9 cellular contexts compared by ENCODE assay signal in genomic region chr12:93813972-93814821, GRCh38.
DNase-seq lines count a peak whose midpoint lies in the region; ATAC-seq and TF ChIP-seq lines count a peak whose summit lies in the region.
"Had no signal": no experiment of that assay in that cellular context is flagged by ENCODE, and none has a peak within 500 bp of the region (broad histone marks: within the 10 kb centered on the region; RNA-seq: fewer than 3 reads in every experiment).

No MANE protein-coding gene starts in this region.

- no peak overlapping the region for H3K4me2 ChIP-seq in mesenchymal stem cell (ENCODE audit: low read length, poor library complexity, severe bottlenecking)

- no peak for ATAC-seq in HG02970 (IDR thresholded peaks at IDR 0.05; ENCODE audit: low FRiP score, unreplicated experiment)
- ATAC-seq in GM21825 (IDR thresholded peaks at IDR 0.05; ENCODE audit: unreplicated experiment): no peak

- intact Hi-C loops in dorsolateral prefrontal cortex (cut with DNase I): loop anchor here in 1 of 2 donors (10.0 kb wide), 1 partner anchor 129 kb away; no protein-coding TSS in a partner anchor
- intact Hi-C loops in thyroid gland (cut with DNase I): no loop called here

- no peak overlapping the region for H2BK5ac ChIP-seq in mesenchymal stem cell (ENCODE audit: low read depth, low read length, poor library complexity, severe bottlenecking)

- in situ Hi-C loops in HAP-1 (cut with MboI; ENCODE audit: low sequenced_read_pairs): no loop called here

- H3K14ac ChIP-seq in mesenchymal stem cell (ENCODE audit: low read length in 2 of 2): peak overlapping the region in 1 of 2 experiments; percentile 76

- H3K4me1 ChIP-seq in mesenchymal stem cell (ENCODE audit: control insufficient read depth, insufficient read depth, low read depth, low read length): peaks cover 5% of the 10 kb centered on the region
- H3K4me1 ChIP-seq in thyroid gland: peaks cover 66 to 77% of the 10 kb centered on the region in 2 donors
- H3K4me1 ChIP-seq in HAP-1: no peaks in the 10 kb centered on the region

- H3K79me1 ChIP-seq in mesenchymal stem cell (replicated peaks; ENCODE audit: low read length, poor library complexity, severe bottlenecking): no peaks in the 10 kb centered on the region

- H3K9ac ChIP-seq in mesenchymal stem cell (ENCODE audit: low read length): peak overlapping the region; percentile 75

- peak overlapping the region in 1 of 2 experiments; percentile 92 for H3K4ac ChIP-seq in mesenchymal stem cell (ENCODE audit: low read depth in 1 of 2, low read length in 2 of 2)

- H3K27ac ChIP-seq in dorsolateral prefrontal cortex (peak overlapping the region in 50 of 59 donors; percentile 9 to 85 (median 56)), mesenchymal stem cell (ENCODE audit: low read length, poor library complexity, severe bottlenecking) (no peak overlapping the region), thyroid gland (peak overlapping the region; percentile 89 to 99 (median 98))

- H3K23ac ChIP-seq in mesenchymal stem cell (ENCODE audit: low read length in 2 of 2): no peak overlapping the region

- H3K36me3 ChIP-seq in mesenchymal stem cell (ENCODE audit: control insufficient read depth in 1 of 2, insufficient read depth in 2 of 2, low read depth in 1 of 2, low read length in 2 of 2) (no peaks in the 10 kb centered on the region), thyroid gland (no peaks in the 10 kb centered on the region), HAP-1 (replicated peaks) (no peaks in the 10 kb centered on the region)

- H2BK12ac ChIP-seq in mesenchymal stem cell (ENCODE audit: low read length in 2 of 2): peak overlapping the region; percentile 20 to 94

- H3K4me3 ChIP-seq in dorsolateral prefrontal cortex: peak overlapping the region in 15 of 59 donors; percentile 2 to 48 (median 14)
- H3K4me3 ChIP-seq in mesenchymal stem cell (ENCODE audit: insufficient read depth in 1 of 2, low read depth in 1 of 2, low read length in 2 of 2): peak overlapping the region in 1 of 2 experiments; percentile 25
- no peak overlapping the region for H3K4me3 ChIP-seq in thyroid gland (replicated peaks in 1 of 3)
- H3K4me3 ChIP-seq in HAP-1: no peak overlapping the region

- 70% methylated on average over 13 of the region's 14 CpGs for WGBS in mesenchymal stem cell
- WGBS in thyroid gland, 2 donors: 19 to 30% methylated on average over 14 of the region's 14 CpGs

- DNase-seq in NCI-H345 (lab: John Stamatoyannopoulos, UW) (peak; percentile 63), NCI-H345 treated with DMSO at 0.1 percent for 48 hours (lab: John Stamatoyannopoulos, UW; ENCODE audit: unreplicated experiment) (no peak), dorsolateral prefrontal cortex (peak in 8 of 10 donors; percentile 36 to 74 (median 62)), mesenchymal stem cell (peak; percentile 96), thyroid gland (peak; percentile 80), HAP-1 (ENCODE audit: low spot score in 2 of 2) (no peak)
- DNase-seq: AML-193 had no signal

- no peak overlapping the region for H2BK15ac ChIP-seq in mesenchymal stem cell (ENCODE audit: low read depth, poor library complexity, severe bottlenecking)

- no peak overlapping the region for H2BK120ac ChIP-seq in mesenchymal stem cell (ENCODE audit: low read depth, low read length)

- H4K8ac ChIP-seq in mesenchymal stem cell (ENCODE audit: low read length): no peak overlapping the region

- H3K18ac ChIP-seq in mesenchymal stem cell (ENCODE audit: low read depth in 1 of 2, low read length in 2 of 2): peak overlapping the region; percentile 17 to 74

- no peaks in the 10 kb centered on the region for H3K27me3 ChIP-seq in dorsolateral prefrontal cortex
- H3K27me3 ChIP-seq in mesenchymal stem cell (ENCODE audit: control insufficient read depth in 1 of 2, insufficient read depth in 1 of 2, low read length in 2 of 2): no peaks in the 10 kb centered on the region
- H3K27me3 ChIP-seq in thyroid gland: no peaks in the 10 kb centered on the region
- no peaks in the 10 kb centered on the region for H3K27me3 ChIP-seq in HAP-1 (ENCODE audit: low read depth)

- H2AFZ ChIP-seq in mesenchymal stem cell (ENCODE audit: low read depth, low read length): no peak overlapping the region

- H4K91ac ChIP-seq in mesenchymal stem cell (ENCODE audit: low read length): peak overlapping the region; percentile 53

- TF ChIP-seq CTCF in dorsolateral prefrontal cortex (IDR thresholded peaks at IDR 0.05 in 54 of 56, conservative IDR thresholded peaks at IDR 0.05 in 2 of 56; ENCODE audit: low read depth in 1 of 56, partially characterized antibody in 56 of 56) (peak in 2 of 56 donors; percentile 3 to 7), thyroid gland (IDR thresholded peaks at IDR 0.05) (no peak)

- no peaks in the 10 kb centered on the region for H3K9me3 ChIP-seq in mesenchymal stem cell (ENCODE audit: control insufficient read depth, low read length)
- H3K9me3 ChIP-seq in thyroid gland: no peaks in the 10 kb centered on the region
- H3K9me3 ChIP-seq in HAP-1: no peaks in the 10 kb centered on the region

- no peak overlapping the region for H2AK5ac ChIP-seq in mesenchymal stem cell (ENCODE audit: low read length, severe bottlenecking)

- TF ChIP-seq POLR2A in thyroid gland (IDR thresholded peaks at IDR 0.05): peak in 1 of 2 donors; percentile 55

Comparison
In these comparisons a context has a peak if more than half of its experiments do, and no peak if none do; other contexts are left out.
1. DNase-seq: peak in NCI-H345 (single experiment), dorsolateral prefrontal cortex (8 of 10), mesenchymal stem cell (single experiment) and thyroid gland (2 of 2); none in NCI-H345 treated with DMSO at 0.1 percent for 48 hours (single experiment) and HAP-1 (0 of 2).